1 cellular context compared by ENCODE assay signal in genomic region chr15:55241193-55241592, GRCh38.
TF ChIP-seq lines count a peak whose summit lies in the region.

No MANE protein-coding gene starts in this region.

TF ChIP-seq in K562, 482 proteins besides CTCF, POLR2A, EP300 and RAD21:
- no peak for TF ChIP-seq MYNN (IDR thresholded peaks at IDR 0.05)
- no peak for TF ChIP-seq MYNN (CRISPR knock-in tag; IDR thresholded peaks at IDR 0.05)
- TF ChIP-seq HBP1 (CRISPR knock-in tag; IDR thresholded peaks at IDR 0.05): no peak
- TF ChIP-seq THAP12 (CRISPR knock-in tag; IDR thresholded peaks at IDR 0.05): no peak
- no peak for TF ChIP-seq ZFP36 (IDR thresholded peaks at IDR 0.05; ENCODE audit: low read depth, low read length, partially characterized antibody)
- no peak for TF ChIP-seq DACH1 (IDR thresholded peaks at IDR 0.05; ENCODE audit: partially characterized antibody)
- no peak for TF ChIP-seq CBX2 (IDR thresholded peaks at IDR 0.05; ENCODE audit: insufficient read depth, low read length, poor library complexity, severe bottlenecking)
- no peak for TF ChIP-seq NCOR1 (IDR thresholded peaks at IDR 0.05)
- no peak for TF ChIP-seq HNRNPLL (IDR thresholded peaks at IDR 0.05; ENCODE audit: low read depth, low read length, poor library complexity, severe bottlenecking)
TF ChIP-seq in K562: peak in this region for 0.
